ENCODE assay signal across 19 cellular contexts in the genomic region with DNA sequence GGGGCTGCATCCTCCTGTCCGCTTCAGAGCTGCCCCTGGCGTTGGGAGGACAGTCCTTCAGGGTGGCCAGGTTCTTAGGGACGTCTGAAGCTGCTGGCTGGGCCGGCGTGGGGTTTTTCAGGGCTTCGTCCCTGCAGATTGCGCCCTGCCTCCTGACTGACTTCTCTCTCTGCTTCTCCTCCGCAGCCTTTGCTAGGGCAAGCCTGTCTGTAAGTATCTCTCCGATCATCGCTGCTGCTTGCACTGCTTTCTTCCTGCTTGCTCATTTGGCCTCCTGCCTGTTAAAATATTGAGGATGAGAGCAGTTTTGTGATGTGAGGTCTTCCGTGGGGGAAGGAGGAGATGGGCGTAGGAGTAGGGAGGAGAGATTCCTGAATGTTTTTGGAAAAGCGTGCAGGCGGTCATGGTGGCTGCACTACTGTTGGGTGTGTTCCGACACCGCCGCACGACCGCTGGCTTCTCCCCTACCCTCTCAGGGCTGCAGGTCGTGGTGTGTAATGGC. TPM values are rescaled to one million over a fixed set of nuclear protein-coding genes. Genes with fewer than 3 reads are reported as not detected.
DNase-seq lines count a peak whose midpoint lies in the region; ATAC-seq and TF ChIP-seq lines count a peak whose summit lies in the region.
"Had no signal": no experiment of that assay in that cellular context is flagged by ENCODE, and none has a peak within 500 bp of the region (broad histone marks: within the 10 kb centered on the region; RNA-seq: fewer than 3 reads in every experiment).

No MANE protein-coding gene starts in this region.

- H3K4me1 ChIP-seq in breast epithelium: peaks cover 0 to 4% of the 10 kb centered on the region in 2 donors
- H3K4me1 ChIP-seq in thoracic aorta (ENCODE audit: control insufficient read depth in 1 of 2, low read depth in 2 of 2): peaks cover 6 to 53% of the 10 kb centered on the region in 2 donors
- H3K4me1 ChIP-seq: adrenal gland, left lung had no signal

- ATAC-seq in thoracic aorta (ENCODE audit: insufficient number of reproducible peaks, low FRiP score, low read depth) (no peak), HG02885 (IDR thresholded peaks at IDR 0.05; ENCODE audit: poor library complexity, unreplicated experiment) (no peak)
- ATAC-seq: left lung had no signal

- H3K9me3 Mint-ChIP-seq in MCF 10A (ENCODE audit: unreplicated experiment) (no peaks in the 10 kb centered on the region), mesothelial cell of epicardium (no peaks in the 10 kb centered on the region)
- H3K9me3 Mint-ChIP-seq: type B pancreatic cell had no signal

- no peak for TF ChIP-seq CTCF in breast epithelium (IDR thresholded peaks at IDR 0.05)
- TF ChIP-seq CTCF in MCF 10A (IDR thresholded peaks at IDR 0.05; ENCODE audit: unreplicated experiment): no peak
- no peak for TF ChIP-seq CTCF in astrocyte of the cerebellum (IDR thresholded peaks at IDR 0.05; ENCODE audit: low read depth, low read length, missing control alignments)
- TF ChIP-seq CTCF in thoracic aorta (IDR thresholded peaks at IDR 0.05): no peak
- TF ChIP-seq CTCF in mesothelial cell of epicardium (IDR thresholded peaks at IDR 0.05; ENCODE audit: unreplicated experiment): no peak

- in situ Hi-C loops in astrocyte of the cerebellum (cut with HindIII; ENCODE audit: low sequenced_read_pairs): no loop called here

- BruUV-seq in MCF 10A (replicated peaks; lab: Mats Ljungman, UMichigan): no TSS peak

- H3K27me3 Mint-ChIP-seq in MCF 10A (ENCODE audit: insufficient read depth, unreplicated experiment): no peaks in the 10 kb centered on the region
- H3K27me3 Mint-ChIP-seq in mesothelial cell of epicardium (ENCODE audit: low read depth): no peaks in the 10 kb centered on the region
- H3K27me3 Mint-ChIP-seq: type B pancreatic cell had no signal

- H3K4me3 ChIP-seq in breast epithelium (peak overlapping the region in 1 of 3 donors; percentile 35), astrocyte of the cerebellum (ENCODE audit: low read depth, low read length) (no peak overlapping the region), thoracic aorta (no peak overlapping the region)
- H3K4me3 ChIP-seq: adrenal gland, GM12878, left lung had no signal

- no peaks in the 10 kb centered on the region for H3K27me3 ChIP-seq in breast epithelium
- H3K27me3 ChIP-seq in thoracic aorta (replicated peaks; ENCODE audit: insufficient read depth): no peaks in the 10 kb centered on the region
- H3K27me3 ChIP-seq: adrenal gland, left lung had no signal

- H3K36me3 Mint-ChIP-seq in MCF 10A (ENCODE audit: insufficient read depth, unreplicated experiment): peaks cover 63% of the 10 kb centered on the region
- peaks cover 41% of the 10 kb centered on the region for H3K36me3 Mint-ChIP-seq in mesothelial cell of epicardium

- H3K9me3 ChIP-seq in breast epithelium: no peaks in the 10 kb centered on the region
- no peaks in the 10 kb centered on the region for H3K9me3 ChIP-seq in thoracic aorta
- H3K9me3 ChIP-seq: adrenal gland, left lung had no signal

- no peak overlapping the region for H3K4me3 Mint-ChIP-seq in MCF 10A (ENCODE audit: unreplicated experiment)
- H3K4me3 Mint-ChIP-seq in mesothelial cell of epicardium: no peak overlapping the region
- H3K4me3 Mint-ChIP-seq: type B pancreatic cell had no signal

- DNase-seq in breast epithelium (ENCODE audit: low spot score in 2 of 2) (no peak), MCF 10A (ENCODE audit: unreplicated experiment) (no peak), astrocyte of the cerebellum (ENCODE audit: low read depth) (peak; percentile 53), iris pigment epithelial cell (ENCODE audit: low read depth) (peak; percentile 69), thoracic aorta (ENCODE audit: low spot score) (no peak), mesothelial cell of epicardium (ENCODE audit: low spot score in 2 of 2, unreplicated experiment in 2 of 2) (no peak), middle frontal gyrus (ENCODE audit: extremely low spot score, low spot score) (no peak)
- DNase-seq: adrenal gland; DMS79; effector CD8-positive, alpha-beta T cell; left lung; NCI-H187 treated with DMSO at 0.1 percent for 48 hours; NCI-H82; nucleus accumbens; SIG-M5 had no signal

- POLR2A ChIA-PET in MCF 10A (lab: Yijun Ruan, JAX): no interaction called here

- peak overlapping the region; percentile 21 to 52 for H3K27ac ChIP-seq in breast epithelium
- peak overlapping the region; percentile 19 to 46 for H3K27ac ChIP-seq in thoracic aorta
- H3K27ac ChIP-seq: HL-60 had no signal

- intact Hi-C loops in breast epithelium (cut with DNase I; ENCODE audit: low total_unique reads): no loop called here
- intact Hi-C loops in MCF 10A (cut with micrococcal nuclease): no loop called here

- H3K27ac Mint-ChIP-seq in MCF 10A (ENCODE audit: low read depth, unreplicated experiment) (no peak overlapping the region), mesothelial cell of epicardium (no peak overlapping the region)
- H3K27ac Mint-ChIP-seq: type B pancreatic cell had no signal

- CTCF ChIA-PET in MCF 10A (lab: Yijun Ruan, JAX): interaction anchor here (0.6 kb wide), 1 partner anchor 459 kb away, joined by 4 read pairs; no protein-coding TSS in a partner anchor

- H3K4me1 Mint-ChIP-seq in MCF 10A (ENCODE audit: insufficient read depth, unreplicated experiment) (no peaks in the 10 kb centered on the region), mesothelial cell of epicardium (no peaks in the 10 kb centered on the region)

- no peak for TF ChIP-seq POLR2A in breast epithelium (IDR thresholded peaks at IDR 0.05)

- peaks cover 4% of the 10 kb centered on the region for H3K36me3 ChIP-seq in breast epithelium
- H3K36me3 ChIP-seq in thoracic aorta: peaks cover 98% of the 10 kb centered on the region

RNA-seq across cellular contexts. Expression of a gene that starts 25.3 kb away (rescaled TPM):
- 100 to 1,000 TPM in 2 of 3 donors, 10 to 100 TPM in 1; 94.8 to 240 (median 144) TPM for total RNA-seq in breast epithelium
- 15.8 and 17.8 TPM in 2 replicates for total RNA-seq in MCF 10A (2022)
- 100 to 1,000 TPM; 151 to 311 TPM for total RNA-seq in thoracic aorta
- total RNA-seq in mesothelial cell of epicardium: 51.0 to 55.0 TPM (median 51.5 TPM) in 3 replicates

Comparison
In these comparisons a context has a peak if more than half of its experiments do, and no peak if none do; other contexts are left out.
1. DNase-seq: peak in astrocyte of the cerebellum (single experiment) and iris pigment epithelial cell (single experiment); none in breast epithelium (0 of 2), MCF 10A (single experiment), thoracic aorta (single experiment), mesothelial cell of epicardium (0 of 2) and middle frontal gyrus (single experiment).